In the genomic region with DNA sequence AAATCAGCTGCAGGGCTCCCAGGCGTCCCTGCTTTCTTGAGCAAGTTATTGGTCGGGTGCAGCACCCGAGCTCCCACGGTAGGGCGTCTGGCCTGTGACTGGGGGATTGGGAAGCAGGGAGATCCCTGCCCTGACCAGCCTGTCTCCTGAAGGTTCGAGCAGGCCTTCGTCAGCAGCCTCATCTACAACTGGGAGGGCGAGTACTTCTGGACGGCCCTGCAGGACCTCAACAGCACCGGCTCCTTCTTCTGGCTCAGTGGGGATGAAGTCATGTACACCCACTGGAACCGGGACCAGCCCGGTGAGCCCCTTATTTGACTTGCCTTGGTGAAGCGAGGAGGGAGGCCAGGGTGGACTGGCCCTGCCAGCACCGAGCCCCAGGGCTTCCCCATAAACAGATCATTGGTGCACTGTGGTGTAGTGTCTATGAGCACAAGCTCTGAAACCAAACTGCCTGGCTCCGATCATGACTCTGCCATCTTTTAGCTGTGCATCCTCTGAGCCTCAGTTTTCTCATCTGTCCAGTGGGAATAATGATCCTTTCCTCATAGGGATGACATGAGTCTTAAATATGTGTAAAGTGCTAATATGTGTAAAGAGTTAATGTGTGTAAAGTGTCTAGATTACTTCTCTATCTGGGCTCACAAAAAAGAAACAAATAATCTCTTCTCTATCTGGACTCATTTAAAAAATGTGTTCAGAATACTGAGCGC, we compare ENCODE assay signal across 13 cellular contexts. TPM values are rescaled to one million over a fixed set of nuclear protein-coding genes. Genes with fewer than 3 reads are reported as not detected.
DNase-seq lines count a peak whose midpoint lies in the region; ATAC-seq and TF ChIP-seq lines count a peak whose summit lies in the region.
"Had no signal": no experiment of that assay in that cellular context is flagged by ENCODE, and none has a peak within 500 bp of the region (broad histone marks: within the 10 kb centered on the region; RNA-seq: fewer than 3 reads in every experiment).

No MANE protein-coding gene starts in this region.

- no peak overlapping the region for H3K4me3 Mint-ChIP-seq in nephron progenitor cell
- H3K4me3 Mint-ChIP-seq: CD4-positive, alpha-beta memory T cell; GM23338; H9 had no signal

- peaks cover 34% of the 10 kb centered on the region for H3K36me3 Mint-ChIP-seq in nephron progenitor cell (ENCODE audit: low read depth)

- H3K9me3 Mint-ChIP-seq in nephron progenitor cell = no peaks in the 10 kb centered on the region
- H3K9me3 Mint-ChIP-seq: CD4-positive, alpha-beta memory T cell; GM23338; H9 had no signal

- no peaks in the 10 kb centered on the region for H3K4me1 ChIP-seq in sigmoid colon

- no peaks in the 10 kb centered on the region for H3K36me3 ChIP-seq in H7 (replicated peaks; ENCODE audit: control insufficient read depth, insufficient read depth, low read length)
- H3K36me3 ChIP-seq in WERI-Rb-1 = no peaks in the 10 kb centered on the region
- H3K36me3 ChIP-seq in sigmoid colon = no peaks in the 10 kb centered on the region
- H3K36me3 ChIP-seq: BE2C had no signal

- no peak for TF ChIP-seq POLR2A in sigmoid colon (IDR thresholded peaks at IDR 0.05)

- DNase-seq in H7 (peak; percentile 41), WERI-Rb-1 (no peak), nephron progenitor cell (no peak), sigmoid colon (peak; percentile 54), DMS 273 (lab: John Stamatoyannopoulos, UW; ENCODE audit: unreplicated experiment) (no peak), islet precursor cell (no peak)
- DNase-seq: BE2C; CD4-positive, alpha-beta memory T cell; DMS53; H9 had no signal

- peak overlapping the region; percentile 70 for H3K27ac ChIP-seq in WERI-Rb-1
- no peak overlapping the region for H3K27ac ChIP-seq in sigmoid colon
- H3K27ac ChIP-seq: C4-2B had no signal

- TF ChIP-seq EP300 in sigmoid colon (IDR thresholded peaks at IDR 0.05) = no peak

- H3K9me3 ChIP-seq in WERI-Rb-1 (ENCODE audit: severe bottlenecking) = no peaks in the 10 kb centered on the region
- no peaks in the 10 kb centered on the region for H3K9me3 ChIP-seq in sigmoid colon
- H3K9me3 ChIP-seq: BE2C had no signal

- peaks cover 34% of the 10 kb centered on the region for H3K4me1 Mint-ChIP-seq in nephron progenitor cell

- 91 to 92% methylated on average over 16 of the region's 16 CpGs for WGBS in sigmoid colon, 2 donors

- intact Hi-C loops in sigmoid colon (cut with DNase I) = no loop called here

- no peaks in the 10 kb centered on the region for H3K27me3 ChIP-seq in H7 (ENCODE audit: control insufficient read depth, insufficient read depth, low read length)
- no peaks in the 10 kb centered on the region for H3K27me3 ChIP-seq in WERI-Rb-1 (ENCODE audit: insufficient read depth, low read depth, severe bottlenecking)
- no peaks in the 10 kb centered on the region for H3K27me3 ChIP-seq in sigmoid colon
- H3K27me3 ChIP-seq: BE2C had no signal

- H3K27ac Mint-ChIP-seq in nephron progenitor cell = peak overlapping the region; percentile 32
- H3K27ac Mint-ChIP-seq: CD4-positive, alpha-beta memory T cell; GM23338 had no signal

- TF ChIP-seq CTCF in WERI-Rb-1 (IDR thresholded peaks at IDR 0.05; ENCODE audit: low read depth, low read length) (no peak), nephron progenitor cell (IDR thresholded peaks at IDR 0.05) (no peak), sigmoid colon (IDR thresholded peaks at IDR 0.05) (no peak)

- H3K4me3 ChIP-seq in H7 (ENCODE audit: insufficient read depth, low read depth, low read length) (no peak overlapping the region), WERI-Rb-1 (ENCODE audit: low read depth, low read length) (no peak overlapping the region), sigmoid colon (no peak overlapping the region)
- H3K4me3 ChIP-seq: GM23338 had no signal

- no peak for ATAC-seq in GM18868 (IDR thresholded peaks at IDR 0.05; ENCODE audit: unreplicated experiment)
- ATAC-seq: GM23338 had no signal

- no peaks in the 10 kb centered on the region for H3K27me3 Mint-ChIP-seq in nephron progenitor cell (ENCODE audit: low read depth, poor library complexity)
- H3K27me3 Mint-ChIP-seq: CD4-positive, alpha-beta memory T cell had no signal

RNA-seq across cellular contexts. Expression of gene MRC2, which starts 48.9 kb away (rescaled TPM):
- total RNA-seq in H7 (2014; rRNA removed; shearing (Covaris generic)) = 57.8 and 80.5 TPM in 2 replicates
- total RNA-seq in sigmoid colon = 10 to 100 TPM; 19.6 to 94.4 (median 29.1) TPM
- polyA plus RNA-seq in sigmoid colon = 1 to 10 TPM; 2.5 to 6.9 (median 3.0) TPM

Comparison
In these comparisons a context has a peak if more than half of its experiments do, and no peak if none do; other contexts are left out.
1. DNase-seq: peak in H7 (single experiment) and sigmoid colon (single experiment); none in WERI-Rb-1 (single experiment), nephron progenitor cell (single experiment), DMS 273 (single experiment) and islet precursor cell (single experiment).